Comparison of ENCODE assay signal across 8 cellular contexts in the genomic region with DNA sequence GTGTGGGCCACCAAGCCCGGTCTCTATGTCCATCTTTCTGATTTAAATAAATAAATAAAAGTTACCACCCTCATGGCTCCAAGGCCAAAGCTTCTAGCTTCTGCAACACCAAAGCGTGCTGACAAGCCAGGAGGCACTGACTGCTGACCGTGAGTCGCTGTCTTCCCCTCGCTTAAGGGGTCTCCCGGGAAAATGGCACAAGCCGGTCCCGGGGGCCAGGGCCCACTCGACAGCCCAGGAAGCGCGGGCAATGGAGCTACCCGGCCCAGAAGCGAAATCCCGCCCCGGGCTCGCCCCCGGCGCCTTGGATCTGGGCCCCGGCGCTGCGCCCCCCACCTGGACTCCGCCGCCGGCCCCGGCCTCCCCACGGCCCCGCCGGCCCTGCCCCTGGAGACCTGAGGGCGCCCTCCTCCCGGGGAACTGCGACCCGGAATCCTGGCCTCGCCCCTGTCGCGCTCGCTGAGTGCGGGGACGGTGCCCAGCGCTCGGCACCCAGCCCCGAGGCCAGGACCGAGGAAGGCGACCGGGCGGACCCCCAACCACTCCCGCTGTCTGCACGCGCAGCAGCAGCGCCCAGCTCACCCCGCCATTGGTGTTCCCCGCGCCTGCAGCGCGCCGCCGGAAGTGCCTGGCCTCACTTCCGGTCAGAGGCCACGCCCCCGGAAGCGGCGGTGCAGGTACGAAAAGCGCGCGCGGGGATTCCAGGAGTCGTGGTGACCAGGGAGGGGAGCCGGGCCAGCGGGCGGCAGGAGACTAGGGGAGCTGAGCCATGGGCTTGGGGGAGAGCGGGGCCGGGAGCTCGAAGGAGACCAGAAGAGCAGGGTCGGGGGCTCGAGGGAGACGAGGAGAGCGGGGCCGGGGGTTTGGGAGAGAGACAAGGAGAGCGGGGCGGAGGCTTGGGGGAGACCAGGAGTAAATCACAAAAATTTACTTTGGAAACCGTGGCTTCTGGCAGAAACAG. TPM values are rescaled to one million over a fixed set of nuclear protein-coding genes. Genes with fewer than 3 reads are reported as not detected.
DNase-seq lines count a peak whose midpoint lies in the region; ATAC-seq and TF ChIP-seq lines count a peak whose summit lies in the region.

MRM2 (minus strand) TSS at position 626 of the 961 bp plus-strand sequence; CDS start at position 590, 36 bp downstream.
NUDT1 (plus strand) TSS at position 647 of the 961 bp plus-strand sequence. CDS start 2,349 bp downstream, outside the sequence.

- no peak for TF ChIP-seq CTCF in kidney epithelial cell (IDR thresholded peaks at IDR 0.05; ENCODE audit: insufficient read depth, low read length, poor library complexity, severe bottlenecking)

- peak within 1 kb of the TSS; percentile 74 for H3K4me3 ChIP-seq in kidney epithelial cell (ENCODE audit: low read depth, low read length)

- DNase-seq in SIG-M5 treated with dmso at 0.1 percent for 504 hours (lab: John Stamatoyannopoulos, UW; ENCODE audit: unreplicated experiment), result peak; percentile 62
- no peak for DNase-seq in SIG-M5 (lab: John Stamatoyannopoulos, UW)
- peak; percentile 89 for DNase-seq in NCI-H2227 (lab: John Stamatoyannopoulos, UW; ENCODE audit: unreplicated experiment)
- peak; percentile 80 for DNase-seq in cerebellar cortex (ENCODE audit: low spot score)
- no peak for DNase-seq in kidney epithelial cell (ENCODE audit: low read depth)
- peak; percentile 47 to 62 for DNase-seq in stimulated activated CD4-positive, alpha-beta T cell treated with anti-CD3 and anti-CD28 coated beads, Interleukin-15, amount 100 ng/mL, for 1 hour (ENCODE audit: low read depth in 1 of 2, low spot score in 1 of 2)

- no peaks in the 10 kb centered on the region for H3K36me3 ChIP-seq in kidney epithelial cell (ENCODE audit: control insufficient read depth, insufficient read depth, low read length)

- H3K27me3 ChIP-seq in kidney epithelial cell (ENCODE audit: control insufficient read depth, insufficient read depth, low read length), result no peaks in the 10 kb centered on the region

- peak; percentile 65 for ATAC-seq in HG02981 (IDR thresholded peaks at IDR 0.05; ENCODE audit: unreplicated experiment)
- peak; percentile 82 to 86 for ATAC-seq in activated CD4-positive, CD25-positive, alpha-beta regulatory T cell treated with anti-CD3 and anti-CD28 coated beads, Interleukin-2, amount 50 U/mL, for 24 hours

RNA-seq across cellular contexts. Expression of gene MRM2, which starts in this region (rescaled TPM):
- 21.7 and 26.3 TPM in 2 replicates for total RNA-seq in kidney epithelial cell

RNA-seq across cellular contexts. Expression of gene NUDT1, which starts in this region (rescaled TPM):
- total RNA-seq in kidney epithelial cell, result 15.5 and 21.0 TPM in 2 replicates

Comparison
In these comparisons a context has a peak if more than half of its experiments do, and no peak if none do; other contexts are left out.
1. DNase-seq: peak in SIG-M5 treated with dmso at 0.1 percent for 504 hours (single experiment), NCI-H2227 (single experiment), cerebellar cortex (single experiment) and stimulated activated CD4-positive, alpha-beta T cell treated with anti-CD3 and anti-CD28 coated beads, Interleukin-15, amount 100 ng/mL, for 1 hour (2 of 2); none in SIG-M5 (single experiment) and kidney epithelial cell (single experiment).